ENCODE assay signal across 20 cellular contexts in the genomic region with DNA sequence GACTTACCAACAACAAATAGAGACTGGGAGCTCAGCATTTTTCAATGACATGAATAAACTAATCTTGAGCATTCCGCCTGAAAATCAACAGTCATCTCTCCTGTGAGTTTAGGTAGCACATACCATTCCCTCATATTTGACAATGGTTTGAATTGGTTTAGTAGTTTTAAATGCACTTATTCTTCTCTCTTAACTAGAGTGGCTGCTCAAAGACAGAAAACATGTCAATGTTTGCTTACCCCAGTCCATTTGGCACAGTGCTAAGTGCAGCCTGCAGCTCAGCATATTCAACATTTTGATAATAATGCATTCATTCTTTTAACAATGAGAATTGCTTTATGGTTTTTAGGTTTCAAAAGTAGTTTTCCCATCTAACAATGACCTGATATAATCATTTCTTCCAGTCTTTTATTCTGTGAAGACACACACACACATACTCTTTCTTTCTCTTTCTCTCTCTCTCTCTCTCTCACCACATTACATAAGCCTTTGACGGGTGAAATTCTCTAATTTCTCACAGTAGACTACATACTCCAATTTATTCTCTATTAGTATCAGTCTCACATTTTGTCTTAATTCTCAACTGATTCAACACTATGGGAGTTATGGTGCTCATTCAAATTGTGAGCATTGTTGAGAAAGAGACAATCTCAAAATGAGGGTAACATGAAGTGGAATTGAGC.
DNase-seq lines count a peak whose midpoint lies in the region; ATAC-seq, FAIRE-seq and TF ChIP-seq lines count a peak whose summit lies in the region.
"Had no signal": no experiment of that assay in that cellular context is flagged by ENCODE, and none has a peak within 500 bp of the region (broad histone marks: within the 10 kb centered on the region; RNA-seq: fewer than 3 reads in every experiment).

No MANE protein-coding gene starts in this region.

- 19% methylated on average over 2 of the region's 2 CpGs for WGBS in right lobe of liver (ENCODE audit: insufficient coverage, low coverage, low lambda C conversion rate, missing lambda C conversion rate)
- WGBS in HepG2 (ENCODE audit: low lambda C conversion rate), result 1% methylated on average over 2 of the region's 2 CpGs
- 65% methylated on average over 2 of the region's 2 CpGs for WGBS in hepatocyte (ENCODE audit: low lambda C conversion rate, missing lambda C conversion rate)

- no peak overlapping the region for H2AFZ ChIP-seq in HepG2 (ENCODE audit: low read length)
- H2AFZ ChIP-seq in hepatocyte, result no peak overlapping the region

- H3K27me3 ChIP-seq in right lobe of liver, result no peaks in the 10 kb centered on the region
- H3K27me3 ChIP-seq in HepG2 (ENCODE audit: control insufficient read depth in 1 of 2, insufficient read depth in 2 of 2, low read length in 2 of 2), result no peaks in the 10 kb centered on the region
- no peaks in the 10 kb centered on the region for H3K27me3 ChIP-seq in endocrine pancreas (ENCODE audit: control insufficient read depth, insufficient read depth, low read length)
- H3K27me3 ChIP-seq in upper lobe of right lung, result no peaks in the 10 kb centered on the region
- no peaks in the 10 kb centered on the region for H3K27me3 ChIP-seq in hepatocyte
- H3K27me3 ChIP-seq: BE2C had no signal

- no peak for FAIRE-seq in HepG2 (lab: Jason Lieb, UNC)
- FAIRE-seq: GM12891, H1 had no signal

- intact Hi-C loops in right lobe of liver (cut with DNase I), result no loop called here
- intact Hi-C loops in HepG2 (cut with micrococcal nuclease; ENCODE audit: unreplicated experiment), result no loop called here
- intact Hi-C loops in upper lobe of right lung (cut with DNase I), result no loop called here

- no peak overlapping the region for H3K4me3 ChIP-seq in right lobe of liver
- no peak overlapping the region for H3K4me3 ChIP-seq in HepG2 (replicated peaks in 1 of 3; ENCODE audit: insufficient read depth in 1 of 3, low read depth in 2 of 3, low read length in 3 of 3)
- H3K4me3 ChIP-seq in endocrine pancreas (ENCODE audit: control insufficient read depth, insufficient read depth, low read length), result peak overlapping the region; percentile 57
- H3K4me3 ChIP-seq in upper lobe of right lung, result no peak overlapping the region
- no peak overlapping the region for H3K4me3 ChIP-seq in hepatocyte
- H3K4me3 ChIP-seq: SK-N-MC had no signal

- TF ChIP-seq POLR2A in right lobe of liver (IDR thresholded peaks at IDR 0.05) (no peak), HepG2 (IDR thresholded peaks at IDR 0.05; ENCODE audit: insufficient read depth in 1 of 2, low read depth in 2 of 2, low read length in 2 of 2) (no peak)

- CTCF ChIA-PET in HepG2 (lab: Yijun Ruan, JAX; ENCODE audit: low intra/inter-chr PET ratio, low total read pairs), result no interaction called here

- no peak for TF ChIP-seq EP300 in HepG2 (IDR thresholded peaks at IDR 0.05; ENCODE audit: low read depth in 2 of 2, low read length in 2 of 2)
- no peak for TF ChIP-seq EP300 in HepG2 (CRISPR knock-in tag; IDR thresholded peaks at IDR 0.05; ENCODE audit: borderline replicate concordance)

- H3K9me2 ChIP-seq in hepatocyte (replicated peaks; ENCODE audit: insufficient read depth), result no peaks in the 10 kb centered on the region

- TF ChIP-seq RAD21 in HepG2 (CRISPR knock-in tag; IDR thresholded peaks at IDR 0.05), result no peak

- no peaks in the 10 kb centered on the region for H3K79me2 ChIP-seq in HepG2 (ENCODE audit: insufficient read depth, low read length)
- H3K79me2 ChIP-seq in hepatocyte, result no peaks in the 10 kb centered on the region

- BruUV-seq in HepG2 (replicated peaks; lab: Mats Ljungman, UMichigan), result no TSS peak

- H3K27ac ChIP-seq in right lobe of liver, result no peak overlapping the region
- H3K27ac ChIP-seq in HepG2 (ENCODE audit: extremely low read length, insufficient read depth, low read length), result no peak overlapping the region
- H3K27ac ChIP-seq in upper lobe of right lung, result no peak overlapping the region
- no peak overlapping the region for H3K27ac ChIP-seq in hepatocyte
- H3K27ac ChIP-seq: RWPE1, SK-N-MC had no signal

- ATAC-seq in right lobe of liver, result peak; percentile 28 to 77 (median 42)
- ATAC-seq in HepG2, result no peak
- ATAC-seq in upper lobe of right lung, result peak; percentile 76
- ATAC-seq in GM21717 (IDR thresholded peaks at IDR 0.05; ENCODE audit: unreplicated experiment), result no peak
- ATAC-seq: HCT116, T-helper 17 cell had no signal

- H3K9ac ChIP-seq in HepG2 (ENCODE audit: insufficient read depth, low read depth, low read length) (no peak overlapping the region), endocrine pancreas (ENCODE audit: control insufficient read depth, insufficient read depth, low read length) (no peak overlapping the region)

- H3K9me3 ChIP-seq in right lobe of liver (no peaks in the 10 kb centered on the region), HepG2 (ENCODE audit: low read length) (peaks cover 65% of the 10 kb centered on the region), endocrine pancreas (ENCODE audit: control insufficient read depth, low read length) (no peaks in the 10 kb centered on the region), upper lobe of right lung (no peaks in the 10 kb centered on the region), hepatocyte (ENCODE audit: low read depth) (no peaks in the 10 kb centered on the region)
- H3K9me3 ChIP-seq: BE2C had no signal

- H3K4me2 ChIP-seq in HepG2 (ENCODE audit: low read depth, low read length) (no peak overlapping the region), hepatocyte (no peak overlapping the region)

- DNase-seq in right lobe of liver (no peak), HepG2 (ENCODE audit: low spot score) (no peak), NCI-H345 (lab: John Stamatoyannopoulos, UW) (peak; percentile 60), upper lobe of right lung (no peak), NCI-H2196 treated with DMSO at 0.1 percent for 48 hours (lab: John Stamatoyannopoulos, UW; ENCODE audit: unreplicated experiment) (no peak), hepatocyte (ENCODE audit: low spot score) (no peak)
- DNase-seq: BE2C, NCI-H1436, NCI-H2029 treated with DMSO at 0.1 percent for 48 hours, NCI-H524, SHP77 treated with DMSO at 0.1 percent for 48 hours, SW 1271, T-helper 17 cell had no signal

- no peak for TF ChIP-seq CTCF in right lobe of liver (IDR thresholded peaks at IDR 0.05)
- no peak for TF ChIP-seq CTCF in HepG2 (CRISPR knock-in tag; IDR thresholded peaks at IDR 0.05)
- no peak for TF ChIP-seq CTCF in upper lobe of right lung (IDR thresholded peaks at IDR 0.05)
- no peak for TF ChIP-seq CTCF in hepatocyte (IDR thresholded peaks at IDR 0.05; ENCODE audit: poor library complexity)

- POLR2A ChIA-PET in HepG2 (lab: Yijun Ruan, JAX), result no interaction called here

- H3K4me1 ChIP-seq in right lobe of liver, result peaks cover 0 to 3% (median 0%) of the 10 kb centered on the region in 4 donors
- no peaks in the 10 kb centered on the region for H3K4me1 ChIP-seq in HepG2 (ENCODE audit: insufficient read depth, low read length)
- H3K4me1 ChIP-seq in endocrine pancreas (ENCODE audit: control insufficient read depth, insufficient read depth, low read length), result peaks cover 9% of the 10 kb centered on the region
- H3K4me1 ChIP-seq in upper lobe of right lung, result no peaks in the 10 kb centered on the region
- no peaks in the 10 kb centered on the region for H3K4me1 ChIP-seq in hepatocyte (ENCODE audit: insufficient read depth)
- H3K4me1 ChIP-seq: BE2C had no signal

- no peaks in the 10 kb centered on the region for H4K20me1 ChIP-seq in HepG2 (ENCODE audit: insufficient read depth, low read length)
- no peaks in the 10 kb centered on the region for H4K20me1 ChIP-seq in hepatocyte (ENCODE audit: insufficient read depth, poor library complexity, severe bottlenecking)

- in situ Hi-C loops in HepG2 (cut with HindIII; ENCODE audit: extremely low pct_ligation_motif_present, low pct_unique_long_range_greater_than_20kb), result no loop called here

- H3K36me3 ChIP-seq in right lobe of liver (no peaks in the 10 kb centered on the region), HepG2 (replicated peaks in 1 of 2; ENCODE audit: control insufficient read depth in 1 of 2, insufficient read depth in 2 of 2, low read length in 2 of 2) (no peaks in the 10 kb centered on the region), endocrine pancreas (ENCODE audit: control insufficient read depth, insufficient read depth, low read length) (no peaks in the 10 kb centered on the region), upper lobe of right lung (no peaks in the 10 kb centered on the region), hepatocyte (replicated peaks; ENCODE audit: insufficient read depth, low read depth) (no peaks in the 10 kb centered on the region)
- H3K36me3 ChIP-seq: BE2C had no signal

TF ChIP-seq in HepG2, 621 proteins besides CTCF, POLR2A, EP300 and RAD21:
- TF ChIP-seq NCOA5 (CRISPR knock-in tag; IDR thresholded peaks at IDR 0.05), result no peak
- TF ChIP-seq, protein P1, sequence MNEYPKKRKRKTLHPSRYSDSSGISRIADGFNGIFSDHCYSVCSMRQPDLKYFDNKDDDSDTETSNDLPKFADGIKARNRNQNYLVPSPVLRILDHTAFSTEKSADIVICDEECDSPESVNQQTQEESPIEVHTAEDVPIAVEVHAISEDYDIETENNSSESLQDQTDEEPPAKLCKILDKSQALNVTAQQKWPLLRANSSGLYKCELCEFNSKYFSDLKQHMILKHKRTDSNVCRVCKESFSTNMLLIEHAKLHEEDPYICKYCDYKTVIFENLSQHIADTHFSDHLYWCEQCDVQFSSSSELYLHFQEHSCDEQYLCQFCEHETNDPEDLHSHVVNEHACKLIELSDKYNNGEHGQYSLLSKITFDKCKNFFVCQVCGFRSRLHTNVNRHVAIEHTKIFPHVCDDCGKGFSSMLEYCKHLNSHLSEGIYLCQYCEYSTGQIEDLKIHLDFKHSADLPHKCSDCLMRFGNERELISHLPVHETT (CRISPR knock-in tag; conservative IDR thresholded peaks at IDR 0.05), result no peak
- no peak for TF ChIP-seq ZNF619 (CRISPR knock-in tag; IDR thresholded peaks at IDR 0.05)
- TF ChIP-seq ZNF776 (CRISPR knock-in tag; IDR thresholded peaks at IDR 0.05), result no peak
- TF ChIP-seq ZNF264 (CRISPR knock-in tag; IDR thresholded peaks at IDR 0.05), result no peak
- no peak for TF ChIP-seq ISX (CRISPR knock-in tag; conservative IDR thresholded peaks at IDR 0.05)

Comparison
In these comparisons a context has a peak if more than half of its experiments do, and no peak if none do; other contexts are left out.
1. ATAC-seq: peak in right lobe of liver (4 of 4) and upper lobe of right lung (single experiment); none in HepG2 (single experiment) and GM21717 (single experiment).